In genomic region chr14:39186941-39187525, GRCh38 we compare ENCODE assay signal across 1 cellular context.
TF ChIP-seq lines count a peak whose summit lies in the region.

No MANE protein-coding gene starts in this region.

TF ChIP-seq in H1, 55 proteins besides CTCF, POLR2A, EP300 and RAD21:
- TF ChIP-seq POLR2AphosphoS5 (IDR thresholded peaks at IDR 0.05; ENCODE audit: low read depth, low read length): peak; percentile 25; the same call in 1 of the 2 replicates
- TF ChIP-seq ATF3 (IDR thresholded peaks at IDR 0.05; ENCODE audit: insufficient read depth, low read depth, low read length): no peak
